27 cellular contexts compared by ENCODE assay signal in genomic region chrX:11408111-11408405, GRCh38.
"Had no signal": no experiment of that assay in that cellular context is flagged by ENCODE, and none has a peak within 500 bp of the region (broad histone marks: within the 10 kb centered on the region; RNA-seq: fewer than 3 reads in every experiment).

No MANE protein-coding gene starts in this region.

- FAIRE-seq: urothelium cell line had no signal

- H3K4me3 ChIP-seq: heart right ventricle, hepatocyte, lower lobe of right lung, mucosa of descending colon, ovary, right atrium auricular region, right lobe of liver, smooth muscle cell, stomach, testis, thyroid gland, transverse colon, upper lobe of right lung had no signal

- H3K27me3 ChIP-seq: heart right ventricle, hepatocyte, ovary, right atrium auricular region, right lobe of liver, stomach, testis, thyroid gland, transverse colon, upper lobe of right lung had no signal

- ATAC-seq: heart right ventricle; left cardiac atrium; left lobe of liver; lower lobe of right lung; mucosa of descending colon; naive thymus-derived CD4-positive, alpha-beta T cell; natural killer cell treated with Interleukin-12 subunit alpha and Interleukin-12 subunit beta and Interleukin-15 and Interleukin-18, amount 100 ng/mL, for 72 hours; right lobe of liver; stimulated activated naive B cell treated with anti-CD40 and anti-IgM and Interleukin-4, amounts not matched to agents 10 μg/mL and 1 μg/mL and 100 μg/mL, for 72 hours; stimulated activated naive CD8-positive, alpha-beta T cell treated with anti-CD3 and anti-CD28 coated beads, Interleukin-15, Interleukin-2, amounts not matched to agents 100 U/mL and 50 U/mL, for 24 hours; upper lobe of right lung had no signal

- H2AFZ ChIP-seq: hepatocyte had no signal

- H3K4me1 ChIP-seq: lower lobe of right lung, right atrium auricular region, right lobe of liver, stomach, testis, thyroid gland, transverse colon, upper lobe of right lung had no signal

- H3K27ac Mint-ChIP-seq: naive thymus-derived CD4-positive, alpha-beta T cell; natural killer cell treated with Interleukin-12 subunit alpha and Interleukin-12 subunit beta and Interleukin-15 and Interleukin-18, amount 100 ng/mL, for 72 hours; progenitor cell of endocrine pancreas; stimulated activated naive B cell treated with anti-CD40 and anti-IgM and Interleukin-4, amounts not matched to agents 10 μg/mL and 1 μg/mL and 100 μg/mL, for 72 hours had no signal

- H3K36me3 Mint-ChIP-seq: naive thymus-derived CD4-positive, alpha-beta T cell; natural killer cell treated with Interleukin-12 subunit alpha and Interleukin-12 subunit beta and Interleukin-15 and Interleukin-18, amount 100 ng/mL, for 72 hours; stimulated activated naive B cell treated with anti-CD40 and anti-IgM and Interleukin-4, amounts not matched to agents 10 μg/mL and 1 μg/mL and 100 μg/mL, for 72 hours had no signal

- H3K79me2 ChIP-seq: hepatocyte had no signal

- H3K27ac ChIP-seq: heart right ventricle, hepatocyte, lower lobe of right lung, ovary, right atrium auricular region, right lobe of liver, stomach, testis, thyroid gland, transverse colon, upper lobe of right lung had no signal

- H3K4me3 Mint-ChIP-seq: naive thymus-derived CD4-positive, alpha-beta T cell; natural killer cell treated with Interleukin-12 subunit alpha and Interleukin-12 subunit beta and Interleukin-15 and Interleukin-18, amount 100 ng/mL, for 72 hours; stimulated activated naive B cell treated with anti-CD40 and anti-IgM and Interleukin-4, amounts not matched to agents 10 μg/mL and 1 μg/mL and 100 μg/mL, for 72 hours had no signal

- H3K9me3 ChIP-seq: heart right ventricle, lower lobe of right lung, mucosa of descending colon, ovary, right atrium auricular region, right lobe of liver, stomach, testis, thyroid gland, transverse colon, upper lobe of right lung had no signal

- DNase-seq: heart right ventricle; islet precursor cell; left cardiac atrium; lower lobe of right lung; mammary epithelial cell; mesendoderm; midbrain; mucosa of descending colon; naive thymus-derived CD4-positive, alpha-beta T cell; ovary; right lobe of liver; stimulated activated CD4-positive, alpha-beta T cell treated with anti-CD3 and anti-CD28 coated beads, Interleukin-1b, Interleukin-23, amount 100 ng/mL, for 48 hours; stimulated activated CD4-positive, alpha-beta T cell treated with anti-CD3 and anti-CD28 coated beads, Interleukin-4, amount 100 ng/mL, for 1 hour; stimulated activated naive B cell treated with anti-CD40 and anti-IgM and Interleukin-4, amounts not matched to agents 10 μg/mL and 1 μg/mL and 100 μg/mL, for 72 hours; stimulated activated naive CD8-positive, alpha-beta T cell treated with anti-CD3 and anti-CD28 coated beads, Interleukin-15, Interleukin-2, amounts not matched to agents 100 U/mL and 50 U/mL, for 24 hours; stomach; testis; thyroid gland; transverse colon; upper lobe of right lung had no signal

- H3K36me3 ChIP-seq: heart right ventricle, lower lobe of right lung, ovary, right atrium auricular region, right lobe of liver, stomach, thyroid gland, transverse colon, upper lobe of right lung had no signal

- H3K9me3 Mint-ChIP-seq: natural killer cell treated with Interleukin-12 subunit alpha and Interleukin-12 subunit beta and Interleukin-15 and Interleukin-18, amount 100 ng/mL, for 72 hours; stimulated activated naive B cell treated with anti-CD40 and anti-IgM and Interleukin-4, amounts not matched to agents 10 μg/mL and 1 μg/mL and 100 μg/mL, for 72 hours had no signal

- H3K4me2 ChIP-seq: hepatocyte, smooth muscle cell had no signal

- H3K27me3 Mint-ChIP-seq: progenitor cell of endocrine pancreas had no signal

- H3K4me1 Mint-ChIP-seq: naive thymus-derived CD4-positive, alpha-beta T cell had no signal
